In the genomic region with DNA sequence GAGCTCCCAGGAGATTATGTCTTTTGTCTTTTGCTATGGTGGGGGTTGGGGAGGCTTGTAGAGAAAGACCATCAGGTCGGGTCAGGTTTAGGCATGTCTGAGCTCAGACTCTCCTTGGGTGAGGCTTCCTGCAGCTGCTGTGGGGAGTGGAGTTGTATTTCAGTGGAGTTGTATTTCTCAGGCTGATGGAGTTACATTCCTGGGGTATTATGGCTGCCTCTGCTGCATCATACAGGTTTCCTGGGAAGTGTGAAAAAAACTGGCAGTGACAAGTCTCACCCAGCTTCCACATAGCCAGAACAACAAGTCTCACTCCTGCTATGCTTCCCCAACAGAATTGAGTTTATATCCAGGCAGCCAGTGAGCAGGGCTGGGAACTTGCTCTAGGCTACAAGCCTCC, we compare ENCODE assay signal across 21 cellular contexts.
DNase-seq lines count a peak whose midpoint lies in the region; ATAC-seq and TF ChIP-seq lines count a peak whose summit lies in the region.
"Had no signal": no experiment of that assay in that cellular context is flagged by ENCODE, and none has a peak within 500 bp of the region (broad histone marks: within the 10 kb centered on the region; RNA-seq: fewer than 3 reads in every experiment).

No MANE protein-coding gene starts in this region.

- ATAC-seq in activated T-helper 17 cell treated with anti-CD3 and anti-CD28 coated beads, Interleukin-2, amount 50 U/mL, for 72 hours (replicated peaks), result no peak
- ATAC-seq in naive thymus-derived CD8-positive, alpha-beta T cell, result no peak
- no peak for ATAC-seq in gastroesophageal sphincter
- ATAC-seq: A549, HepG2, lower lobe of right lung, natural killer cell had no signal

- H3K9me3 Mint-ChIP-seq in Calu3 (ENCODE audit: low read depth, unreplicated experiment), result peaks cover 5% of the 10 kb centered on the region
- H3K9me3 Mint-ChIP-seq in activated T-helper 17 cell treated with anti-CD3 and anti-CD28 coated beads, Interleukin-2, amount 50 U/mL, for 72 hours, result no peaks in the 10 kb centered on the region
- peaks cover 0 to 13% (median 0%) of the 10 kb centered on the region in 9 donors for H3K9me3 Mint-ChIP-seq in naive thymus-derived CD8-positive, alpha-beta T cell

- peak overlapping the region; percentile 16 for H3K27ac Mint-ChIP-seq in Calu3 (ENCODE audit: unreplicated experiment)
- H3K27ac Mint-ChIP-seq in activated T-helper 17 cell treated with anti-CD3 and anti-CD28 coated beads, Interleukin-2, amount 50 U/mL, for 72 hours, result peak overlapping the region; percentile 25
- H3K27ac Mint-ChIP-seq in naive thymus-derived CD8-positive, alpha-beta T cell, result peak overlapping the region in 1 of 10 donors; percentile 59
- H3K27ac Mint-ChIP-seq: activated B cell treated with CpG ODN at 0.5 μM for 24 hours; activated T-helper 1 cell treated with anti-CD3 and anti-CD28 coated beads, Interleukin-12 subunit alpha, Interleukin-12 subunit beta, Interleukin-2, Interleukin-4 antibody, amounts not matched to agents 30 ng/mL and 10 ng/mL and 1 ng/mL, durations not matched to agents 14 hours and 24 hours and 36 hours; T-helper 2 cell treated with Interferon-gamma antibody and Interleukin-4, amounts not matched to agents 5 μg/mL and 100 μg/mL, for 36 hours had no signal

- intact Hi-C loops in Calu3 (cut with micrococcal nuclease; ENCODE audit: unreplicated experiment), result no loop called here

- no peaks in the 10 kb centered on the region for H3K36me3 ChIP-seq in gastroesophageal sphincter
- H3K36me3 ChIP-seq: lower lobe of right lung, prostate gland had no signal

- H3K4me3 ChIP-seq in gastroesophageal sphincter, result no peak overlapping the region
- H3K4me3 ChIP-seq: A549, dorsolateral prefrontal cortex, lower lobe of right lung, prostate gland had no signal

- H3K4me1 Mint-ChIP-seq in Calu3 (ENCODE audit: low read depth, unreplicated experiment), result peaks cover 16% of the 10 kb centered on the region
- peaks cover 11% of the 10 kb centered on the region for H3K4me1 Mint-ChIP-seq in activated T-helper 17 cell treated with anti-CD3 and anti-CD28 coated beads, Interleukin-2, amount 50 U/mL, for 72 hours
- peaks cover 27 to 55% (median 45%) of the 10 kb centered on the region in 4 donors for H3K4me1 Mint-ChIP-seq in naive thymus-derived CD8-positive, alpha-beta T cell

- no peak for TF ChIP-seq EP300 in gastroesophageal sphincter (IDR thresholded peaks at IDR 0.05)

- no peak overlapping the region for H3K27ac ChIP-seq in gastroesophageal sphincter
- H3K27ac ChIP-seq: A549, C4-2B, dorsolateral prefrontal cortex, lower lobe of right lung, prostate gland had no signal

- no peaks in the 10 kb centered on the region for H3K36me3 Mint-ChIP-seq in Calu3 (ENCODE audit: insufficient read depth, unreplicated experiment)
- H3K36me3 Mint-ChIP-seq in activated T-helper 17 cell treated with anti-CD3 and anti-CD28 coated beads, Interleukin-2, amount 50 U/mL, for 72 hours (ENCODE audit: low read depth), result no peaks in the 10 kb centered on the region
- peaks cover 0 to 20% (median 0%) of the 10 kb centered on the region in 3 donors for H3K36me3 Mint-ChIP-seq in naive thymus-derived CD8-positive, alpha-beta T cell

- no peak overlapping the region for H3K4me3 Mint-ChIP-seq in Calu3 (ENCODE audit: low read depth, unreplicated experiment)
- H3K4me3 Mint-ChIP-seq in activated T-helper 17 cell treated with anti-CD3 and anti-CD28 coated beads, Interleukin-2, amount 50 U/mL, for 72 hours, result no peak overlapping the region
- H3K4me3 Mint-ChIP-seq in naive thymus-derived CD8-positive, alpha-beta T cell, result peak overlapping the region in 1 of 10 donors; percentile 39
- H3K4me3 Mint-ChIP-seq: activated B cell treated with CpG ODN at 0.5 μM for 24 hours; activated T-helper 1 cell treated with anti-CD3 and anti-CD28 coated beads, Interleukin-12 subunit alpha, Interleukin-12 subunit beta, Interleukin-2, Interleukin-4 antibody, amounts not matched to agents 30 ng/mL and 10 ng/mL and 1 ng/mL, durations not matched to agents 14 hours and 24 hours and 36 hours; natural killer cell; T-helper 2 cell treated with Interferon-gamma antibody and Interleukin-4, amounts not matched to agents 5 μg/mL and 100 μg/mL, for 36 hours had no signal

- CTCF ChIA-PET in Calu3 (lab: Charles Lee), result no interaction called here

- POLR2A ChIA-PET in naive thymus-derived CD8-positive, alpha-beta T cell (lab: Charles Lee), result no interaction called here

- DNase-seq in Calu3 (no peak), LHCN-M2 (ENCODE audit: low read depth) (peak; percentile 17), myocyte (ENCODE audit: low read depth) (peak; percentile 61), SIG-M5 (lab: John Stamatoyannopoulos, UW) (no peak), NCI-H1436 (lab: John Stamatoyannopoulos, UW) (no peak)
- DNase-seq in naive thymus-derived CD8-positive, alpha-beta T cell, result no peak
- DNase-seq: activated B cell treated with CpG ODN at 0.5 μM for 24 hours, dorsolateral prefrontal cortex, head of caudate nucleus, lower lobe of right lung, natural killer cell, NCI-H2029 treated with DMSO at 0.1 percent for 48 hours, OCI-M1 had no signal

- WGBS in gastroesophageal sphincter (ENCODE audit: low coverage in 1 of 2), 2 donors, result 40% methylated on average over 1 of the region's 1 CpG; no CpG with 5 or more reads in 1 of the 2 donors

- H3K4me1 ChIP-seq in gastroesophageal sphincter, result no peaks in the 10 kb centered on the region
- H3K4me1 ChIP-seq: A549, lower lobe of right lung, prostate gland had no signal

- H3K27me3 ChIP-seq in gastroesophageal sphincter, result no peaks in the 10 kb centered on the region

- H3K27me3 Mint-ChIP-seq in Calu3 (ENCODE audit: unreplicated experiment), result no peaks in the 10 kb centered on the region
- no peaks in the 10 kb centered on the region for H3K27me3 Mint-ChIP-seq in activated T-helper 17 cell treated with anti-CD3 and anti-CD28 coated beads, Interleukin-2, amount 50 U/mL, for 72 hours
- no peaks in the 10 kb centered on the region for H3K27me3 Mint-ChIP-seq in naive thymus-derived CD8-positive, alpha-beta T cell
- H3K27me3 Mint-ChIP-seq: activated B cell treated with CpG ODN at 0.5 μM for 24 hours had no signal

- TF ChIP-seq CTCF in Calu3 (IDR thresholded peaks at IDR 0.05; ENCODE audit: unreplicated experiment), result no peak
- no peak for TF ChIP-seq CTCF in gastroesophageal sphincter (IDR thresholded peaks at IDR 0.05)

- no TSS peak for BruUV-seq in Calu3 (replicated peaks; lab: Mats Ljungman, UMichigan)

- no peaks in the 10 kb centered on the region for H3K9me3 ChIP-seq in gastroesophageal sphincter
- H3K9me3 ChIP-seq: A549, lower lobe of right lung, prostate gland had no signal

- TF ChIP-seq POLR2A in gastroesophageal sphincter (IDR thresholded peaks at IDR 0.05), result no peak

Comparison
In these comparisons a context has a peak if more than half of its experiments do, and no peak if none do; other contexts are left out.
1. DNase-seq: peak in LHCN-M2 (single experiment) and myocyte (single experiment); none in Calu3 (single experiment), naive thymus-derived CD8-positive, alpha-beta T cell (0 of 10), SIG-M5 (single experiment) and NCI-H1436 (single experiment).